In genomic region chr7:102933763-102934162, GRCh38 we compare ENCODE assay signal across 11 cellular contexts. TPM values are rescaled to one million over a fixed set of nuclear protein-coding genes. Genes with fewer than 3 reads are reported as not detected.
DNase-seq lines count a peak whose midpoint lies in the region; ATAC-seq and TF ChIP-seq lines count a peak whose summit lies in the region.
"Had no signal": no experiment of that assay in that cellular context is flagged by ENCODE, and none has a peak within 500 bp of the region (broad histone marks: within the 10 kb centered on the region; RNA-seq: fewer than 3 reads in every experiment).

No MANE protein-coding gene starts in this region.

- H3K4me3 ChIP-seq in fibroblast of mammary gland (ENCODE audit: control insufficient read depth, low read depth, low read length), result no peak overlapping the region
- H3K4me3 ChIP-seq: GM12878 had no signal

- ATAC-seq in GM19023 (IDR thresholded peaks at IDR 0.05; ENCODE audit: unreplicated experiment), result no peak
- no peak for ATAC-seq in activated CD4-positive, CD25-positive, alpha-beta regulatory T cell treated with anti-CD3 and anti-CD28 coated beads, Interleukin-2, amount 50 U/mL, for 24 hours
- ATAC-seq: GM12878 had no signal

- DNase-seq in fibroblast of mammary gland (ENCODE audit: low read depth) (peak; percentile 99), myocyte (ENCODE audit: low read depth) (peak; percentile 77), ureter (ENCODE audit: low spot score) (peak; percentile 71), NCI-H2196 treated with DMSO at 0.1 percent for 48 hours (lab: John Stamatoyannopoulos, UW; ENCODE audit: unreplicated experiment) (no peak), DMS53 (lab: John Stamatoyannopoulos, UW) (no peak)
- DNase-seq: activated CD4-positive, alpha-beta memory T cell treated with anti-CD3 and anti-CD28 coated beads for 36 hours; NCI-H2029 treated with DMSO at 0.1 percent for 48 hours had no signal

- TF ChIP-seq CTCF in fibroblast of mammary gland (conservative IDR thresholded peaks at IDR 0.05; ENCODE audit: control insufficient read depth, insufficient read depth, low read depth, low read length), result no peak

TF ChIP-seq in PFSK-1, 5 proteins besides CTCF, POLR2A, EP300 and RAD21:
- TF ChIP-seq FOXP2 (optimal IDR thresholded peaks at IDR 0.05; ENCODE audit: borderline replicate concordance, extremely low read depth, extremely low read length, insufficient read depth) (peak; percentile 79), SIN3A (IDR thresholded peaks at IDR 0.05; ENCODE audit: borderline replicate concordance, insufficient read depth, low read length) (peak; percentile 95; the same call in 1 of the 2 replicates), TAF1 (IDR thresholded peaks at IDR 0.05; ENCODE audit: borderline replicate concordance, insufficient read depth, low read length) (peak; percentile 38; the same call in 1 of the 2 replicates)
- TF ChIP-seq, protein P1, sequence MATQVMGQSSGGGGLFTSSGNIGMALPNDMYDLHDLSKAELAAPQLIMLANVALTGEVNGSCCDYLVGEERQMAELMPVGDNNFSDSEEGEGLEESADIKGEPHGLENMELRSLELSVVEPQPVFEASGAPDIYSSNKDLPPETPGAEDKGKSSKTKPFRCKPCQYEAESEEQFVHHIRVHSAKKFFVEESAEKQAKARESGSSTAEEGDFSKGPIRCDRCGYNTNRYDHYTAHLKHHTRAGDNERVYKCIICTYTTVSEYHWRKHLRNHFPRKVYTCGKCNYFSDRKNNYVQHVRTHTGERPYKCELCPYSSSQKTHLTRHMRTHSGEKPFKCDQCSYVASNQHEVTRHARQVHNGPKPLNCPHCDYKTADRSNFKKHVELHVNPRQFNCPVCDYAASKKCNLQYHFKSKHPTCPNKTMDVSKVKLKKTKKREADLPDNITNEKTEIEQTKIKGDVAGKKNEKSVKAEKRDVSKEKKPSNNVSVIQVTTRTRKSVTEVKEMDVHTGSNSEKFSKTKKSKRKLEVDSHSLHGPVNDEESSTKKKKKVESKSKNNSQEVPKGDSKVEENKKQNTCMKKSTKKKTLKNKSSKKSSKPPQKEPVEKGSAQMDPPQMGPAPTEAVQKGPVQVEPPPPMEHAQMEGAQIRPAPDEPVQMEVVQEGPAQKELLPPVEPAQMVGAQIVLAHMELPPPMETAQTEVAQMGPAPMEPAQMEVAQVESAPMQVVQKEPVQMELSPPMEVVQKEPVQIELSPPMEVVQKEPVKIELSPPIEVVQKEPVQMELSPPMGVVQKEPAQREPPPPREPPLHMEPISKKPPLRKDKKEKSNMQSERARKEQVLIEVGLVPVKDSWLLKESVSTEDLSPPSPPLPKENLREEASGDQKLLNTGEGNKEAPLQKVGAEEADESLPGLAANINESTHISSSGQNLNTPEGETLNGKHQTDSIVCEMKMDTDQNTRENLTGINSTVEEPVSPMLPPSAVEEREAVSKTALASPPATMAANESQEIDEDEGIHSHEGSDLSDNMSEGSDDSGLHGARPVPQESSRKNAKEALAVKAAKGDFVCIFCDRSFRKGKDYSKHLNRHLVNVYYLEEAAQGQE (IDR thresholded peaks at IDR 0.05; ENCODE audit: insufficient read depth in 1 of 2, low read depth in 2 of 2, low read length in 2 of 2), result no peak; a peak in 1 of 4 replicates

RNA-seq across cellular contexts. Expression of gene LRRC17, which starts 21.0 kb away (rescaled TPM):
- polyA plus RNA-seq in PFSK-1 (2012; ENCODE audit: insufficient read length, low read depth), result 2.6 TPM
- total RNA-seq in myocyte, result 533 and 907 TPM in 2 replicates
- 245 TPM for polyA plus RNA-seq in myocyte (2012)
- total RNA-seq in ureter, result 5.2 TPM

Comparison
In these comparisons a context has a peak if more than half of its experiments do, and no peak if none do; other contexts are left out.
1. DNase-seq: peak in fibroblast of mammary gland (single experiment), myocyte (single experiment) and ureter (single experiment); none in NCI-H2196 treated with DMSO at 0.1 percent for 48 hours (single experiment) and DMS53 (single experiment).
2. RNA of gene LRRC17, which starts 21.0 kb away (total RNA-seq): 533 to 907 TPM in myocyte; 5.2 TPM in ureter (single experiment); every median in the first group is over 10 times any median in the second.